8 cellular contexts compared by ENCODE assay signal in genomic region chr19:46787331-46788100, GRCh38. TPM values are rescaled to one million over a fixed set of nuclear protein-coding genes. Genes with fewer than 3 reads are reported as not detected.
DNase-seq lines count a peak whose midpoint lies in the region; ATAC-seq and TF ChIP-seq lines count a peak whose summit lies in the region.

No MANE protein-coding gene starts in this region.

- H3K27ac ChIP-seq in neural cell (ENCODE audit: low read length) = no peak overlapping the region
- peak overlapping the region; percentile 93 for H3K27ac ChIP-seq in vagina

- H3K4me1 Mint-ChIP-seq in activated T-cell treated with anti-CD3 and anti-CD28 coated beads, Interleukin-2, amount 50 U/mL, for 4 hours (ENCODE audit: low read depth) = peaks cover 55% of the 10 kb centered on the region

- H3K27me3 ChIP-seq in neural cell (ENCODE audit: insufficient read depth, low read depth, low read length) (peaks cover 18% of the 10 kb centered on the region), vagina (no peaks in the 10 kb centered on the region)

- H3K9me3 Mint-ChIP-seq in activated T-cell treated with anti-CD3 and anti-CD28 coated beads, Interleukin-2, amount 50 U/mL, for 4 hours = no peaks in the 10 kb centered on the region

- no peaks in the 10 kb centered on the region for H3K9me3 ChIP-seq in neural cell (ENCODE audit: low read length)
- H3K9me3 ChIP-seq in vagina = no peaks in the 10 kb centered on the region

- no peaks in the 10 kb centered on the region for H3K9me2 ChIP-seq in neural cell (ENCODE audit: insufficient read depth, low read length)

- TF ChIP-seq POLR2A in vagina (IDR thresholded peaks at IDR 0.05) = no peak

- intact Hi-C loops in vagina (cut with DNase I) = no loop called here

- peaks cover 44% of the 10 kb centered on the region for H3K4me1 ChIP-seq in vagina

- TF ChIP-seq CTCF in fibroblast of pulmonary artery (IDR thresholded peaks at IDR 0.05; ENCODE audit: low read length, missing control alignments) (no peak), neural cell (IDR thresholded peaks at IDR 0.05; ENCODE audit: poor library complexity, severe bottlenecking) (no peak), vagina (IDR thresholded peaks at IDR 0.05) (no peak)

- DNase-seq in NCI-H2029 (lab: John Stamatoyannopoulos, UW) (peak; percentile 54), NCI-H2029 treated with DMSO at 0.1 percent for 48 hours (lab: John Stamatoyannopoulos, UW) (no peak), NCI-H226 (peak; percentile 84), fibroblast of pulmonary artery (ENCODE audit: low read depth) (peak; percentile 79), vagina (ENCODE audit: extremely low spot score in 2 of 2) (no peak), COLO829 (ENCODE audit: low spot score) (no peak)
- peak; percentile 33 for DNase-seq in activated T-cell treated with anti-CD3 and anti-CD28 coated beads, Interleukin-2, amount 50 U/mL, for 4 hours

- peak overlapping the region; percentile 45 for H3K9ac ChIP-seq in neural cell (ENCODE audit: low read length)

- peaks cover 3% of the 10 kb centered on the region for H3F3A ChIP-seq in neural cell (ENCODE audit: insufficient read depth, low read length, poor library complexity, severe bottlenecking)

- no peak for TF ChIP-seq EP300 in neural cell (conservative IDR thresholded peaks at IDR 0.05; ENCODE audit: poor library complexity, severe bottlenecking)

- peak overlapping the region; percentile 87 for H3K4me3 ChIP-seq in fibroblast of pulmonary artery (replicated peaks; ENCODE audit: low read depth, low read length)
- H3K4me3 ChIP-seq in neural cell (ENCODE audit: low read length) = peak overlapping the region; percentile 67
- H3K4me3 ChIP-seq in vagina = peak overlapping the region; percentile 86 to 97

- H2AFZ ChIP-seq in neural cell (ENCODE audit: low read depth, low read length) = no peak overlapping the region

- ATAC-seq in activated T-cell treated with anti-CD3 and anti-CD28 coated beads, Interleukin-2, amount 50 U/mL, for 4 hours = no peak

- H3K4me2 ChIP-seq in neural cell (ENCODE audit: low read length) = peak overlapping the region; percentile 55

- no peaks in the 10 kb centered on the region for H4K20me1 ChIP-seq in neural cell (ENCODE audit: insufficient read depth)

- no peaks in the 10 kb centered on the region for H3K79me2 ChIP-seq in neural cell (replicated peaks; ENCODE audit: insufficient read depth, low read length)

- H3K36me3 Mint-ChIP-seq in activated T-cell treated with anti-CD3 and anti-CD28 coated beads, Interleukin-2, amount 50 U/mL, for 4 hours (ENCODE audit: insufficient read depth) = peaks cover 41% of the 10 kb centered on the region

- no peaks in the 10 kb centered on the region for H3K36me3 ChIP-seq in neural cell (ENCODE audit: insufficient read depth, low read length)
- H3K36me3 ChIP-seq in vagina = peaks cover 0 to 14% of the 10 kb centered on the region in 2 donors

- no peak for TF ChIP-seq RAD21 in neural cell (conservative IDR thresholded peaks at IDR 0.05)

- no peaks in the 10 kb centered on the region for H3K27me3 Mint-ChIP-seq in activated T-cell treated with anti-CD3 and anti-CD28 coated beads, Interleukin-2, amount 50 U/mL, for 4 hours (ENCODE audit: low read depth)

- H3K4me3 Mint-ChIP-seq in activated T-cell treated with anti-CD3 and anti-CD28 coated beads, Interleukin-2, amount 50 U/mL, for 4 hours = peak overlapping the region; percentile 98

TF ChIP-seq in neural cell, 6 proteins besides CTCF, POLR2A, EP300 and RAD21:
- TF ChIP-seq TAF1 (IDR thresholded peaks at IDR 0.05; ENCODE audit: low read depth) = no peak
- TF ChIP-seq POLR2AphosphoS5 (IDR thresholded peaks at IDR 0.05) = no peak
- TF ChIP-seq MXI1 (conservative IDR thresholded peaks at IDR 0.05; ENCODE audit: poor library complexity, severe bottlenecking) = no peak
- TF ChIP-seq EZH2 (IDR thresholded peaks at IDR 0.05; ENCODE audit: borderline replicate concordance, insufficient read depth, low read length, poor library complexity, severe bottlenecking) = no peak
- TF ChIP-seq REST (IDR thresholded peaks at IDR 0.05; ENCODE audit: borderline replicate concordance) = no peak
- TF ChIP-seq SMC3 (conservative IDR thresholded peaks at IDR 0.05; ENCODE audit: poor library complexity) = no peak
TF ChIP-seq in neural cell: peak in this region for 0.

RNA-seq across cellular contexts. Expression of gene SLC1A5, which starts 0.9 kb away (rescaled TPM):
- 100 to 1,000 TPM; 349 to 439 (median 369) TPM for total RNA-seq in activated T-cell treated with anti-CD3 and anti-CD28 coated beads, Interleukin-2, amount 50 U/mL, for 4 hours
- polyA plus RNA-seq in neural cell = 1.1 and 1.8 TPM in 2 replicates
- 0.97 and 1.3 TPM in 2 replicates for polyA minus RNA-seq in neural cell
- 147 TPM for total RNA-seq in vagina

RNA-seq across cellular contexts. Expression of gene STRN4, which starts 41.3 kb away (rescaled TPM):
- total RNA-seq in activated T-cell treated with anti-CD3 and anti-CD28 coated beads, Interleukin-2, amount 50 U/mL, for 4 hours = 10 to 100 TPM; 91.3 to 98.0 (median 96.7) TPM
- 153 and 203 TPM in 2 replicates for polyA plus RNA-seq in neural cell
- 192 and 223 TPM in 2 replicates for polyA minus RNA-seq in neural cell
- 85.0 TPM for total RNA-seq in vagina

RNA-seq across cellular contexts. Expression of gene FKRP, which starts 41.7 kb away (rescaled TPM):
- total RNA-seq in activated T-cell treated with anti-CD3 and anti-CD28 coated beads, Interleukin-2, amount 50 U/mL, for 4 hours = 10 to 100 TPM; 26.0 to 31.2 (median 28.9) TPM
- 27.8 and 46.0 TPM in 2 replicates for polyA plus RNA-seq in neural cell
- polyA minus RNA-seq in neural cell = 37.7 and 55.0 TPM in 2 replicates
- total RNA-seq in vagina = 14.7 TPM

Comparison
In these comparisons a context has a peak if more than half of its experiments do, and no peak if none do; other contexts are left out.
1. DNase-seq: peak in NCI-H2029 (single experiment), NCI-H226 (single experiment), activated T-cell treated with anti-CD3 and anti-CD28 coated beads, Interleukin-2, amount 50 U/mL, for 4 hours (single experiment) and fibroblast of pulmonary artery (single experiment); none in NCI-H2029 treated with DMSO at 0.1 percent for 48 hours (single experiment), vagina (0 of 2) and COLO829 (single experiment).
2. Peak in every context shown above with its lines, with median percentiles within 50 percentile points of each other: H3K4me3 ChIP-seq.